ENCODE assay signal across 8 cellular contexts in genomic region chr10:21517983-21518628, GRCh38. TPM values are rescaled to one million over a fixed set of nuclear protein-coding genes. Genes with fewer than 3 reads are reported as not detected.
DNase-seq lines count a peak whose midpoint lies in the region; ATAC-seq and TF ChIP-seq lines count a peak whose summit lies in the region.

No MANE protein-coding gene starts in this region.

- peak overlapping the region; percentile 60 for H3K4me3 ChIP-seq in WERI-Rb-1 (ENCODE audit: low read depth, low read length)
- H3K4me3 ChIP-seq in retinal pigment epithelial cell (ENCODE audit: low read length) = peak overlapping the region; percentile 63

- H3K36me3 Mint-ChIP-seq in Calu3 (ENCODE audit: insufficient read depth, unreplicated experiment) = peaks cover 16% of the 10 kb centered on the region
- H3K36me3 Mint-ChIP-seq in glutamatergic neuron (ENCODE audit: unreplicated experiment) = no peaks in the 10 kb centered on the region

- intact Hi-C loops in Calu3 (cut with micrococcal nuclease; ENCODE audit: unreplicated experiment) = no loop called here

- H3K27ac ChIP-seq in WERI-Rb-1 = peak overlapping the region; percentile 81

- H3K4me3 Mint-ChIP-seq in Calu3 (ENCODE audit: low read depth, unreplicated experiment) = peak overlapping the region; percentile 77
- H3K4me3 Mint-ChIP-seq in glutamatergic neuron (ENCODE audit: unreplicated experiment) = peak overlapping the region; percentile 93

- no peak for DNase-seq in Calu3
- DNase-seq in NCI-H1105 treated with DMSO at 0.1 percent for 48 hours (lab: John Stamatoyannopoulos, UW) = peak; percentile 81
- no peak for DNase-seq in WERI-Rb-1
- DNase-seq in glutamatergic neuron = no peak
- DNase-seq in retinal pigment epithelial cell (ENCODE audit: low read depth) = no peak
- no peak for DNase-seq in SIG-M5 (lab: John Stamatoyannopoulos, UW)
- no peak for DNase-seq in cerebellar nuclear complex (lab: John Stamatoyannopoulos, UW)

- H3K9me3 ChIP-seq in WERI-Rb-1 (ENCODE audit: severe bottlenecking) = no peaks in the 10 kb centered on the region

- BruUV-seq in Calu3 (replicated peaks; lab: Mats Ljungman, UMichigan) = no TSS peak

- TF ChIP-seq CTCF in Calu3 (IDR thresholded peaks at IDR 0.05; ENCODE audit: unreplicated experiment) = no peak
- no peak for TF ChIP-seq CTCF in WERI-Rb-1 (IDR thresholded peaks at IDR 0.05; ENCODE audit: low read depth, low read length)
- no peak for TF ChIP-seq CTCF in glutamatergic neuron (IDR thresholded peaks at IDR 0.05; ENCODE audit: partially characterized antibody, unreplicated experiment)
- no peak for TF ChIP-seq CTCF in retinal pigment epithelial cell (conservative IDR thresholded peaks at IDR 0.05; ENCODE audit: low read depth, low read length)

- CTCF ChIA-PET in Calu3 (lab: Charles Lee) = no interaction called here

- H3K4me1 Mint-ChIP-seq in Calu3 (ENCODE audit: low read depth, unreplicated experiment) = peaks cover 10% of the 10 kb centered on the region
- peaks cover 46% of the 10 kb centered on the region for H3K4me1 Mint-ChIP-seq in glutamatergic neuron (ENCODE audit: low read depth, unreplicated experiment)

- no peaks in the 10 kb centered on the region for H3K9me3 Mint-ChIP-seq in Calu3 (ENCODE audit: low read depth, unreplicated experiment)
- peaks cover 18% of the 10 kb centered on the region for H3K9me3 Mint-ChIP-seq in glutamatergic neuron (ENCODE audit: unreplicated experiment)

- peaks cover 53% of the 10 kb centered on the region for H3K27me3 Mint-ChIP-seq in Calu3 (ENCODE audit: unreplicated experiment)
- peaks cover 25% of the 10 kb centered on the region for H3K27me3 Mint-ChIP-seq in glutamatergic neuron (ENCODE audit: unreplicated experiment)

- ATAC-seq in GM18517 (IDR thresholded peaks at IDR 0.05; ENCODE audit: unreplicated experiment) = no peak

- no peaks in the 10 kb centered on the region for H3K36me3 ChIP-seq in WERI-Rb-1

- H3K27me3 ChIP-seq in WERI-Rb-1 (ENCODE audit: insufficient read depth, low read depth, severe bottlenecking) = no peaks in the 10 kb centered on the region

- H3K27ac Mint-ChIP-seq in Calu3 (ENCODE audit: unreplicated experiment) (no peak overlapping the region), glutamatergic neuron (ENCODE audit: unreplicated experiment) (peak overlapping the region; percentile 60)

RNA-seq across cellular contexts. Expression of gene SKIDA1, which starts 7.4 kb away (rescaled TPM):
- total RNA-seq in Calu3 (2022) (0.40 TPM in 1 of 2 replicates, not detected in the other), glutamatergic neuron (ENCODE audit: unreplicated experiment) (1.3 TPM)

RNA-seq across cellular contexts. Expression of gene MLLT10, which starts 15.9 kb away (rescaled TPM):
- 32.1 and 34.7 TPM in 2 replicates for total RNA-seq in Calu3 (2022)
- total RNA-seq in glutamatergic neuron (ENCODE audit: unreplicated experiment) = 50.9 TPM
